ENCODE assay signal across 9 cellular contexts in the genomic region with DNA sequence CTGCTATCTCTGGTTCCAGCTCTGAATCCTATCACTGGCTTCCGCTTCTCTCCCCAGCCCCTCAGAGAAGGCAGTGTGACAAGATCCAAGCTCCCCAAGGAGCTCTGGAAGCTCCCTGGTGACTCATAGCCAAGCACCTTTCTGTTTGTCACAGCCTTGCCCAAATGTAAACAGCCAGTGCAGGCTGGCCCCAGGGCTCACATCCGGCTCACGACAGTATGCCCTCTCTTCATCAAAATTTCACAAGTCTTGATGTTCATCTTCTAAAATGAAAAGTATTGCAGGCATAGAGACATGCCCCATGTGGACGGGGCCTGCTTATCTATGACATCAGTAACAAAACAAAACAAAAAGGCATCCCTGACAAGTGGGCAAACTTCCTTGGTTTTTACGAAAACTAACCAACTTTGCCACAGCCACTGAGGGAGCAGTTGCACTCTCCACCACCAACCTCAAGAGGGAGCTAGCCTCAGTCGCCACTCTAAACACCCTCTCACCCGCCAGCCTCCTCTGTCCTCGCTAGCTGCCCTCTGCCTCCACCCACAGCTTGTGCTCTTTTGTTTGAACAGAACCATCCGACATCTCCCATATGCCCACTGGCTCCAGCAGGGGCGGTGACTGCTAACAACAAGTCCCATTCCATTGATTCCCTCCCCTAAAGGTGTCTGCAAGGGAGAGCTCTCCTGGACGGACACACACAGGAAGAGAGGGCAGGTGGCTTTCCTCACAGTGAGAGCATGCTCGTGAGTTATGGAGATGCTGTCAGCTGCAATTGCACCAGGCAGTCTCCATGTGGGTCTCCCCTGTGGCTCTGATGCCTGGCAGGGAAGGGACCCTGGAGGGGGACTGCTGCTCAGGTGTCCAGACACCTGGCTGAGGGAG.
DNase-seq lines count a peak whose midpoint lies in the region; ATAC-seq, FAIRE-seq and TF ChIP-seq lines count a peak whose summit lies in the region.
"Had no signal": no experiment of that assay in that cellular context is flagged by ENCODE, and none has a peak within 500 bp of the region (broad histone marks: within the 10 kb centered on the region; RNA-seq: fewer than 3 reads in every experiment).

No MANE protein-coding gene starts in this region.

- no peak for FAIRE-seq in kidney (lab: Jason Lieb, UNC)

- H3K9me3 Mint-ChIP-seq in T-cell, result no peaks in the 10 kb centered on the region

- peaks cover 0 to 5% of the 10 kb centered on the region in 2 donors for H3K27me3 Mint-ChIP-seq in T-cell

- intact Hi-C loops in kidney (cut with DNase I), result no loop called here

- CTCF ChIA-PET in T-cell (lab: Charles Lee), result interaction anchor here in 1 of 2 donors (1.0 kb wide), 1 partner anchor 29 kb away, joined by 3 read pairs; no protein-coding TSS in a partner anchor

- TF ChIP-seq CTCF in HL-60 (IDR thresholded peaks at IDR 0.05; ENCODE audit: insufficient read depth, low read length) (peak; percentile 2), WI38 (IDR thresholded peaks at IDR 0.05; ENCODE audit: low read depth, low read length) (peak; percentile 23; the same call in 1 of the 2 replicates), kidney (IDR thresholded peaks at IDR 0.05; ENCODE audit: borderline replicate concordance, extremely low read depth, insufficient read depth) (no peak)

- no peaks in the 10 kb centered on the region for H3K27me3 ChIP-seq in HL-60 (ENCODE audit: insufficient read depth, poor library complexity, severe bottlenecking)

- POLR2A ChIA-PET in T-cell (lab: Charles Lee), result no interaction called here

- H3K9me3 ChIP-seq in kidney (ENCODE audit: control insufficient read depth in 1 of 2, low read length in 2 of 2), result no peaks in the 10 kb centered on the region

- no peaks in the 10 kb centered on the region for H3K36me3 Mint-ChIP-seq in T-cell

- peaks cover 0 to 2% of the 10 kb centered on the region in 2 donors for H3K4me1 ChIP-seq in kidney (ENCODE audit: control insufficient read depth in 1 of 2, insufficient read depth in 1 of 2, low read depth in 1 of 2, low read length in 2 of 2)

- H3K9ac ChIP-seq in kidney (ENCODE audit: low read length in 2 of 2), result no peak overlapping the region

- H3K27ac Mint-ChIP-seq in T-cell, result no peak overlapping the region

- DNase-seq in Ammon's horn (ENCODE audit: low spot score) (peak; percentile 63), HL-60 (ENCODE audit: low read depth in 1 of 2, low spot score in 1 of 2) (no peak), kidney (peak; percentile 63), GM03348 (ENCODE audit: low spot score) (no peak), T-cell (no peak)
- DNase-seq: amniotic stem cell had no signal

- ATAC-seq in HG02678 (IDR thresholded peaks at IDR 0.05; ENCODE audit: unreplicated experiment), result no peak
- no peak for ATAC-seq in T-cell (replicated peaks in 1 of 4)
- no peak for ATAC-seq in GM21737 (IDR thresholded peaks at IDR 0.05; ENCODE audit: unreplicated experiment)

- H3K27ac ChIP-seq in HL-60 (replicated peaks) (no peak overlapping the region), kidney (ENCODE audit: low read depth in 2 of 2, low read length in 2 of 2) (no peak overlapping the region)

- no peaks in the 10 kb centered on the region for H3K36me3 ChIP-seq in kidney (ENCODE audit: control insufficient read depth in 1 of 2, insufficient read depth in 2 of 2, low read length in 2 of 2)

- H3K4me3 ChIP-seq in HL-60 (replicated peaks; ENCODE audit: insufficient read depth, low read length), result no peak overlapping the region
- no peak overlapping the region for H3K4me3 ChIP-seq in WI38 (ENCODE audit: low read depth, low read length)
- no peak overlapping the region for H3K4me3 ChIP-seq in kidney (ENCODE audit: low read length in 2 of 2)

- H3K4me1 Mint-ChIP-seq in T-cell, result no peaks in the 10 kb centered on the region

- H3K4me3 Mint-ChIP-seq in T-cell, result no peak overlapping the region

Comparison
In these comparisons a context has a peak if more than half of its experiments do, and no peak if none do; other contexts are left out.
1. DNase-seq: peak in Ammon's horn (single experiment) and kidney (single experiment); none in HL-60 (0 of 2), GM03348 (single experiment) and T-cell (0 of 34).